ENCODE assay signal across 9 cellular contexts in the genomic region with DNA sequence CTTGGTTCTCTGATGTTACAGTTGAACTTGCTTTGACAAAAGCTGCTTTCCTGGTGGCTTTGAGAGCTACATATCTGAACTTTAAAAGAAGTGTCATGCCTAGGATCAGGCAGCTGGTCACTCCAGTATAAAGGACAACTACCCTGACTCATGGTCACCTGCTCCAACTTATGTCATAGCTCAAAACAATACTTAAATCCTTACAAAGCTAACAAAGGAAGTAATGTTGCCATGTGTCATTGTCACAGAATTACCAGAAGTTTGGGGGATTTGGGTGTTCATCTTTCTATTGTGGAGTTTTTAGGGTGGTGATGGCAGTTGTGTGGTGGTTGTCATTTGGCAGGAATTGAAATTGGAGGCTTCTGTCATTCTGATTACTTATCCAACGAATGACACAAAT. TPM values are rescaled to one million over a fixed set of nuclear protein-coding genes. Genes with fewer than 3 reads are reported as not detected.
DNase-seq lines count a peak whose midpoint lies in the region; ATAC-seq and TF ChIP-seq lines count a peak whose summit lies in the region.
"Had no signal": no experiment of that assay in that cellular context is flagged by ENCODE, and none has a peak within 500 bp of the region (broad histone marks: within the 10 kb centered on the region; RNA-seq: fewer than 3 reads in every experiment).

No MANE protein-coding gene starts in this region.

- no peak for TF ChIP-seq EP300 in suprapubic skin (IDR thresholded peaks at IDR 0.05)

- H3K4me1 ChIP-seq in lung (ENCODE audit: control insufficient read depth in 2 of 2, insufficient read depth in 2 of 2, low read length in 2 of 2) (peaks cover 5 to 19% of the 10 kb centered on the region in 2 donors), suprapubic skin (peaks cover 58% of the 10 kb centered on the region)

- TF ChIP-seq POLR2A in suprapubic skin (IDR thresholded peaks at IDR 0.05) = no peak

- H3K4me1 Mint-ChIP-seq in activated naive CD4-positive, alpha-beta T cell treated with anti-CD3 and anti-CD28 coated beads for 36 hours (ENCODE audit: low read depth) = peaks cover 43% of the 10 kb centered on the region
- peaks cover 36% of the 10 kb centered on the region for H3K4me1 Mint-ChIP-seq in activated CD8-positive, alpha-beta T cell treated with anti-CD3 and anti-CD28 coated beads, Interleukin-2, amount 10 ng/mL, durations not matched to agents 7 days and 5 days (ENCODE audit: low read depth)

- H3K9me3 ChIP-seq in lung (ENCODE audit: control insufficient read depth in 2 of 2, insufficient read depth in 1 of 2, low read length in 1 of 2) (no peaks in the 10 kb centered on the region), suprapubic skin (no peaks in the 10 kb centered on the region)

- no peaks in the 10 kb centered on the region for H3K36me3 Mint-ChIP-seq in activated naive CD4-positive, alpha-beta T cell treated with anti-CD3 and anti-CD28 coated beads for 36 hours (ENCODE audit: low read depth)
- H3K36me3 Mint-ChIP-seq in activated CD8-positive, alpha-beta T cell treated with anti-CD3 and anti-CD28 coated beads, Interleukin-2, amount 10 ng/mL, durations not matched to agents 7 days and 5 days (ENCODE audit: low read depth) = no peaks in the 10 kb centered on the region

- CTCF ChIA-PET in activated naive CD4-positive, alpha-beta T cell treated with anti-CD3 and anti-CD28 coated beads for 36 hours (lab: Charles Lee) = interaction anchor here (1.6 to 1.7 kb wide), 2 partner anchors 18 to 56 kb away, joined by 4 to 9 read pairs; a partner anchor contains a TSS
- CTCF ChIA-PET in activated CD8-positive, alpha-beta T cell treated with anti-CD3 and anti-CD28 coated beads, Interleukin-2, amount 10 ng/mL, durations not matched to agents 7 days and 5 days (lab: Charles Lee) = interaction anchor here (1.3 to 5.0 kb wide), 5 partner anchors 9 to 73 kb away, joined by 4 to 23 read pairs (median 11); a partner anchor contains a TSS

- H3K27me3 Mint-ChIP-seq in activated naive CD4-positive, alpha-beta T cell treated with anti-CD3 and anti-CD28 coated beads for 36 hours (ENCODE audit: low read depth) = no peaks in the 10 kb centered on the region
- no peaks in the 10 kb centered on the region for H3K27me3 Mint-ChIP-seq in activated CD8-positive, alpha-beta T cell treated with anti-CD3 and anti-CD28 coated beads, Interleukin-2, amount 10 ng/mL, durations not matched to agents 7 days and 5 days (ENCODE audit: low read depth)

- ATAC-seq in activated CD8-positive, alpha-beta T cell treated with anti-CD3 and anti-CD28 coated beads, Interleukin-2, amount 10 ng/mL, durations not matched to agents 7 days and 5 days = no peak
- ATAC-seq in lung (ENCODE audit: insufficient read depth, low FRiP score) = no peak
- no peak for ATAC-seq in GM18868 (IDR thresholded peaks at IDR 0.05; ENCODE audit: unreplicated experiment)

- POLR2A ChIA-PET in activated CD8-positive, alpha-beta T cell treated with anti-CD3 and anti-CD28 coated beads, Interleukin-2, amount 10 ng/mL, durations not matched to agents 7 days and 5 days (lab: Charles Lee) = interaction anchor here (0.7 to 1.1 kb wide), 3 partner anchors 21 to 57 kb away, joined by 3 to 4 read pairs (median 3); a partner anchor contains a TSS

- no peaks in the 10 kb centered on the region for H3K36me3 ChIP-seq in lung (ENCODE audit: control insufficient read depth in 2 of 2, insufficient read depth in 2 of 2, low read length in 2 of 2)
- H3K36me3 ChIP-seq in suprapubic skin = no peaks in the 10 kb centered on the region

- H3K4me3 Mint-ChIP-seq in activated naive CD4-positive, alpha-beta T cell treated with anti-CD3 and anti-CD28 coated beads for 36 hours = no peak overlapping the region
- peak overlapping the region; percentile 9 for H3K4me3 Mint-ChIP-seq in activated CD8-positive, alpha-beta T cell treated with anti-CD3 and anti-CD28 coated beads, Interleukin-2, amount 10 ng/mL, durations not matched to agents 7 days and 5 days

- intact Hi-C loops in activated naive CD4-positive, alpha-beta T cell treated with anti-CD3 and anti-CD28 coated beads for 36 hours (cut with micrococcal nuclease) = loop anchor here (1.0 to 10.0 kb wide), 7 partner anchors 12 to 1616 kb away; a partner anchor contains a TSS

- 51 to 70% methylated on average over 1 of the region's 1 CpG for WGBS in lung, 2 donors
- 38% methylated on average over 1 of the region's 1 CpG for WGBS in suprapubic skin

- peak overlapping the region; percentile 64 for H3K27ac Mint-ChIP-seq in activated naive CD4-positive, alpha-beta T cell treated with anti-CD3 and anti-CD28 coated beads for 36 hours
- peak overlapping the region; percentile 27 for H3K27ac Mint-ChIP-seq in activated CD8-positive, alpha-beta T cell treated with anti-CD3 and anti-CD28 coated beads, Interleukin-2, amount 10 ng/mL, durations not matched to agents 7 days and 5 days

- no peaks in the 10 kb centered on the region for H3K9me3 Mint-ChIP-seq in activated naive CD4-positive, alpha-beta T cell treated with anti-CD3 and anti-CD28 coated beads for 36 hours
- H3K9me3 Mint-ChIP-seq in activated CD8-positive, alpha-beta T cell treated with anti-CD3 and anti-CD28 coated beads, Interleukin-2, amount 10 ng/mL, durations not matched to agents 7 days and 5 days (ENCODE audit: insufficient read depth) = no peaks in the 10 kb centered on the region

- TF ChIP-seq CTCF in lung (IDR thresholded peaks at IDR 0.05; ENCODE audit: control extremely low read depth, extremely low read depth) (no peak), suprapubic skin (IDR thresholded peaks at IDR 0.05) (no peak)

- H3K27me3 ChIP-seq in lung (ENCODE audit: control insufficient read depth, insufficient read depth) = no peaks in the 10 kb centered on the region
- no peaks in the 10 kb centered on the region for H3K27me3 ChIP-seq in suprapubic skin

- H3K27ac ChIP-seq in lung (ENCODE audit: low read depth in 1 of 2, low read length in 1 of 2) (peak overlapping the region; percentile 57 to 68), suprapubic skin (peak overlapping the region; percentile 100)

- no peak for DNase-seq in activated naive CD4-positive, alpha-beta T cell treated with anti-CD3 and anti-CD28 coated beads for 36 hours
- no peak for DNase-seq in activated naive CD4-positive, alpha-beta T cell (lab: John Stamatoyannopoulos, UW)
- no peak for DNase-seq in activated CD8-positive, alpha-beta T cell treated with anti-CD3 and anti-CD28 coated beads, Interleukin-2, amount 10 ng/mL, durations not matched to agents 7 days and 5 days
- no peak for DNase-seq in lung (ENCODE audit: low spot score)
- no peak for DNase-seq in suprapubic skin (ENCODE audit: low spot score in 2 of 2)
- no peak for DNase-seq in stimulated activated CD4-positive, alpha-beta T cell treated with anti-CD3 and anti-CD28 coated beads, Interleukin-1b, Interleukin-23, amount 100 ng/mL, for 48 hours
- DNase-seq in AG20443 (ENCODE audit: low spot score) = no peak
- DNase-seq: H7 had no signal

- H3K4me3 ChIP-seq in lung = no peak overlapping the region
- no peak overlapping the region for H3K4me3 ChIP-seq in suprapubic skin

RNA-seq across cellular contexts. Expression of a gene that starts 1.8 kb away (rescaled TPM):
- 10 to 100 TPM in 1 of 2 experiments, 1 to 10 TPM in 1; 9.2 to 10.3 TPM for total RNA-seq in activated naive CD4-positive, alpha-beta T cell treated with anti-CD3 and anti-CD28 coated beads for 36 hours
- 1 to 10 TPM; 5.9 to 6.4 TPM for total RNA-seq in activated CD8-positive, alpha-beta T cell treated with anti-CD3 and anti-CD28 coated beads, Interleukin-2, amount 10 ng/mL, durations not matched to agents 7 days and 5 days
- total RNA-seq in lung = 10 to 100 TPM; 42.5 to 78.5 TPM
- polyA plus RNA-seq in lung = 1 to 10 TPM; 4.9 to 7.1 TPM
- total RNA-seq in suprapubic skin = 10 to 100 TPM; 38.1 to 70.6 (median 61.2) TPM

RNA-seq across cellular contexts. Expression of a gene that starts 52.9 kb away (rescaled TPM):
- 10 to 100 TPM; 19.0 to 19.1 TPM for total RNA-seq in activated naive CD4-positive, alpha-beta T cell treated with anti-CD3 and anti-CD28 coated beads for 36 hours
- under 1 TPM; 0.47 to 0.52 TPM for total RNA-seq in activated CD8-positive, alpha-beta T cell treated with anti-CD3 and anti-CD28 coated beads, Interleukin-2, amount 10 ng/mL, durations not matched to agents 7 days and 5 days
- 10 to 100 TPM; 48.3 to 82.6 TPM for total RNA-seq in lung
- polyA plus RNA-seq in lung = 10 to 100 TPM; 15.3 to 82.1 TPM
- total RNA-seq in suprapubic skin = 10 to 100 TPM; 38.5 to 75.3 (median 58.7) TPM

RNA-seq across cellular contexts. Expression of a gene that starts 56.8 kb away (rescaled TPM):
- total RNA-seq in activated naive CD4-positive, alpha-beta T cell treated with anti-CD3 and anti-CD28 coated beads for 36 hours = 1 to 10 TPM; 6.4 to 6.8 TPM
- 1 to 10 TPM; 5.4 to 6.6 TPM for total RNA-seq in activated CD8-positive, alpha-beta T cell treated with anti-CD3 and anti-CD28 coated beads, Interleukin-2, amount 10 ng/mL, durations not matched to agents 7 days and 5 days
- total RNA-seq in lung (10 to 100 TPM; 11.4 to 13.5 TPM), suprapubic skin (10 to 100 TPM in 3 of 4 donors, 1 to 10 TPM in 1; 9.6 to 14.6 (median 12.6) TPM)
- polyA plus RNA-seq in lung = 1 to 10 TPM; 3.6 to 6.6 TPM

Comparison
In these comparisons a context has a peak if more than half of its experiments do, and no peak if none do; other contexts are left out.
1. RNA of a gene that starts 52.9 kb away (total RNA-seq): 48.3 to 82.6 TPM in lung, 38.5 to 75.3 TPM in suprapubic skin and 19.0 to 19.1 TPM in activated naive CD4-positive, alpha-beta T cell treated with anti-CD3 and anti-CD28 coated beads for 36 hours; 0.47 to 0.52 TPM in activated CD8-positive, alpha-beta T cell treated with anti-CD3 and anti-CD28 coated beads, Interleukin-2, amount 10 ng/mL, durations not matched to agents 7 days and 5 days; every median in the first group is over 10 times any median in the second.